In the genomic region with DNA sequence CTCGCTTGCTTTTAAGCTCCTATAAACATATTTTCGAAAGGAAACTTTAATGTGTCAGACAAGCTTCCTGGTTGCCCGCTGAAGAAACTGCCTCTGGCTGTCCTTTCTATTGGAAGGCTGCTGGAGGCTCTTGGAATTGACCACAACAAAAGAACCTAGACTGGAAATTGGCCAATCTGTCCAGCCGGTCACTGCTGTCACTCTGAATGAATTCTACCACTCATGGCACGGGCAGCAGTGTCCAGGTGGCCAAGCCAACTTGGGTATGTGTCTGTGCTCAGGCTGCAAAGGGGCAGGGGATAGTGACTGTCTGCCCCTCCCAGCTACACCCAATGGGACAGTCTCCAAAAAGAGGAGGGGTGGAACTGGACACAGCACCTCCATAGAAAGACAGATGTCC, we compare ENCODE assay signal across 31 cellular contexts. TPM values are rescaled to one million over a fixed set of nuclear protein-coding genes. Genes with fewer than 3 reads are reported as not detected.
"Had no signal": no experiment of that assay in that cellular context is flagged by ENCODE, and none has a peak within 500 bp of the region (broad histone marks: within the 10 kb centered on the region; RNA-seq: fewer than 3 reads in every experiment).

No MANE protein-coding gene starts in this region.

- ATAC-seq: activated CD8-positive, alpha-beta memory T cell treated with anti-CD3 and anti-CD28 coated beads, Interleukin-2, amount 10 ng/mL, durations not matched to agents 7 days and 5 days; body of pancreas had no signal

- DNase-seq: activated CD4-positive, alpha-beta memory T cell treated with anti-CD3 and anti-CD28 coated beads, Interleukin-2, amount 10 ng/mL, durations not matched to agents 7 days and 5 days; activated CD4-positive, alpha-beta T cell treated with anti-CD3 and anti-CD28 coated beads for 1 hour; activated CD4-positive, alpha-beta T cell treated with anti-CD3 and anti-CD28 coated beads for 48 hours; activated CD4-positive, CD25-positive, alpha-beta regulatory T cell; activated CD8-positive, alpha-beta memory T cell treated with anti-CD3 and anti-CD28 coated beads for 24 hours; activated CD8-positive, alpha-beta memory T cell treated with anti-CD3 and anti-CD28 coated beads, Interleukin-2, amount 10 ng/mL, durations not matched to agents 7 days and 5 days; activated gamma-delta T cell; activated naive CD4-positive, alpha-beta T cell treated with Interleukin-2 at 50 U/mL for 16 hours; activated naive CD8-positive, alpha-beta T cell treated with anti-CD3 and anti-CD28 coated beads, Interleukin-2, amount 10 ng/mL, durations not matched to agents 7 days and 5 days; activated T-cell treated with anti-CD3 and anti-CD28 coated beads, Interleukin-2, amount 50 U/mL, for 24 hours; amygdala; body of pancreas; Kasumi-1; KG1; MM.1S; MV-4-11; NCI-H1092; NCI-H146; NCI-H187; NCI-H2029 treated with DMSO at 0.1 percent for 48 hours; NCI-H2107; NCI-H2171; NCI-H510A treated with DMSO at 0.1 percent for 48 hours; NCI-H526 treated with DMSO at 0.1 percent for 48 hours; NCI-H774; Peyer's patch; Right ventricle myocardium superior; SW 1271; T1000; WERI-Rb-1 had no signal

RNA-seq across cellular contexts. Expression of gene CDH23, which starts 57.6 kb away (rescaled TPM):
- total RNA-seq: chondrocyte had no signal
